In the genomic region with DNA sequence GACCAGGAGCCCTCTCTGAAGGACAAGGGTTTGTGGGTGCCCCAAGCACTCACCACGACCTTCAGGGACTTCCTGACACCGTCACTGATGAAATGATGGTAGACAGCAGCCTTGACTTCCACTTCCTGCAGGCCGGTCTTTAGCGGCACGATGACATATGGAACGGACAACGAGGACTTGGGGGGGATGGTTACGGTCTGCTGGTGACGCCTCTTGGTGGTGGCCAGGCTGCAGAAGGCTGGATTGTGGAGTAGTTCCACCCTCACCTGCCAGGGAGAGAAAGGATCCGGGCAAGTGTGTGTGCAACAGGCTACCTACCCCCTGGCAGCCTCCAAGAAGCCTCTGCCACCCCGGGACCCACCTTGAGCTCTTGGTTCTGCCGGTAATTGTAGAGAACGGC, we compare ENCODE assay signal across 17 cellular contexts. TPM values are rescaled to one million over a fixed set of nuclear protein-coding genes. Genes with fewer than 3 reads are reported as not detected.
"Had no signal": no experiment of that assay in that cellular context is flagged by ENCODE, and none has a peak within 500 bp of the region (broad histone marks: within the 10 kb centered on the region; RNA-seq: fewer than 3 reads in every experiment).

No MANE protein-coding gene starts in this region.

- H3K27ac Mint-ChIP-seq: activated naive CD4-positive, alpha-beta T cell treated with anti-CD3 and anti-CD28 coated beads for 36 hours; activated T-helper 2 cell treated with anti-CD3 and anti-CD28 coated beads, Interferon-gamma antibody, Interleukin-2, Interleukin-4, amounts not matched to agents 10 μg/mL and 5 μg/mL and 100 μg/mL, durations not matched to agents 14 hours and 24 hours and 36 hours; neural progenitor cell; type B pancreatic cell had no signal

- H3K36me3 ChIP-seq: cardiac muscle cell, gastrocnemius medialis, neural progenitor cell had no signal

- H3K4me1 ChIP-seq: adrenal gland, gastrocnemius medialis, heart right ventricle, neural progenitor cell, pancreas had no signal

- H3K4me1 Mint-ChIP-seq: neural progenitor cell had no signal

- H3K27ac ChIP-seq: adrenal gland, cardiac muscle cell, gastrocnemius medialis, heart right ventricle, neural progenitor cell, pancreas, VCaP had no signal

- H3K27me3 ChIP-seq: adrenal gland, cardiac muscle cell, gastrocnemius medialis, neural progenitor cell, pancreas had no signal

- H3K9me3 ChIP-seq: adrenal gland, gastrocnemius medialis, heart right ventricle, pancreas had no signal

- H3K9me3 Mint-ChIP-seq: activated naive CD4-positive, alpha-beta T cell treated with anti-CD3 and anti-CD28 coated beads for 36 hours; activated T-helper 2 cell treated with anti-CD3 and anti-CD28 coated beads, Interferon-gamma antibody, Interleukin-2, Interleukin-4, amounts not matched to agents 10 μg/mL and 5 μg/mL and 100 μg/mL, durations not matched to agents 14 hours and 24 hours and 36 hours; type B pancreatic cell had no signal

- H3K4me3 ChIP-seq: adrenal gland, cardiac muscle cell, gastrocnemius medialis, heart right ventricle, neural progenitor cell, pancreas had no signal

- H2AFZ ChIP-seq: neural progenitor cell had no signal

- H3K27me3 Mint-ChIP-seq: type B pancreatic cell had no signal

- DNase-seq: activated CD4-positive, alpha-beta T cell treated with anti-CD3 and anti-CD28 coated beads for 1 hour; activated naive CD4-positive, alpha-beta T cell treated with anti-CD3 and anti-CD28 coated beads for 36 hours; adrenal gland; erythroblast; gastrocnemius medialis; heart right ventricle; pancreas; stimulated activated CD4-positive, alpha-beta T cell treated with anti-CD3 and anti-CD28 coated beads, Interleukin-12 subunit alpha, Interleukin-12 subunit beta, amount 100 ng/mL, for 4 hours; stimulated activated CD4-positive, alpha-beta T cell treated with anti-CD3 and anti-CD28 coated beads, Interleukin-2, amount 100 ng/mL, for 24 hours; stimulated activated naive CD4-positive, alpha-beta T cell had no signal

- H3K4me3 Mint-ChIP-seq: activated naive CD4-positive, alpha-beta T cell treated with anti-CD3 and anti-CD28 coated beads for 36 hours; neural progenitor cell; type B pancreatic cell had no signal

- H3K36me3 Mint-ChIP-seq: neural progenitor cell, type B pancreatic cell had no signal

- ATAC-seq: gastrocnemius medialis, heart right ventricle, pancreas had no signal

- H3K4me2 ChIP-seq: neural progenitor cell had no signal

RNA-seq across cellular contexts. Expression of a gene that starts 27.3 kb away (rescaled TPM):
- total RNA-seq: cardiac muscle cell, dermis microvascular lymphatic vessel endothelial cell, gastrocnemius medialis, lung microvascular endothelial cell had no signal
